21 cellular contexts compared by ENCODE assay signal in genomic region chr6:160299559-160299958, GRCh38. TPM values are rescaled to one million over a fixed set of nuclear protein-coding genes. Genes with fewer than 3 reads are reported as not detected.
A peak's percentile ranks its signal among the peaks of the same experiment; 100 is the strongest.
DNase-seq lines count a peak whose midpoint lies in the region; ATAC-seq, FAIRE-seq and TF ChIP-seq lines count a peak whose summit lies in the region.
"Had no signal": no experiment of that assay in that cellular context is flagged by ENCODE, and none has a peak within 500 bp of the region (broad histone marks: within the 10 kb centered on the region; RNA-seq: fewer than 3 reads in every experiment).

No MANE protein-coding gene starts in this region.

- no peaks in the 10 kb centered on the region for H3K36me3 ChIP-seq in colonic mucosa
- no peaks in the 10 kb centered on the region for H3K36me3 ChIP-seq in keratinocyte (ENCODE audit: control insufficient read depth in 2 of 2, extremely low read depth in 1 of 2, insufficient read depth in 2 of 2, low read length in 2 of 2)
- H3K36me3 ChIP-seq: BLaER1 had no signal

- H3K9me3 ChIP-seq in colonic mucosa, result no peaks in the 10 kb centered on the region
- peaks cover 2% of the 10 kb centered on the region for H3K9me3 ChIP-seq in keratinocyte (ENCODE audit: control insufficient read depth, low read depth, low read length)

- H2AFZ ChIP-seq in keratinocyte (ENCODE audit: control insufficient read depth, low read length), result no peak overlapping the region

- no peak for TF ChIP-seq CTCF in RWPE1 (conservative IDR thresholded peaks at IDR 0.05; ENCODE audit: low read depth)
- no peak for TF ChIP-seq CTCF in colonic mucosa (IDR thresholded peaks at IDR 0.05)
- no peak for TF ChIP-seq CTCF in keratinocyte (optimal IDR thresholded peaks at IDR 0.05 in 1 of 3, IDR thresholded peaks at IDR 0.05 in 1 of 3, conservative IDR thresholded peaks at IDR 0.05 in 1 of 3; ENCODE audit: extremely low read depth in 1 of 3, insufficient read depth in 2 of 3, low read length in 3 of 3)

- POLR2A ChIA-PET in RWPE1 (lab: Yijun Ruan, JAX; ENCODE audit: low non-redundant PET), result no interaction called here

- intact Hi-C loops in colonic mucosa (cut with DNase I), result loop anchor here (2.0 kb wide), 1 partner anchor 161 kb away; no protein-coding TSS in a partner anchor

- H3K9ac ChIP-seq in colonic mucosa (ENCODE audit: low read depth in 2 of 2, low read length in 2 of 2) (peak overlapping the region in 1 of 2 donors; percentile 9), keratinocyte (ENCODE audit: control insufficient read depth, extremely low read depth, insufficient read depth, low read length) (peak overlapping the region; percentile 14)
- H3K9ac ChIP-seq: BLaER1, KMS-11 had no signal

- no peaks in the 10 kb centered on the region for H3K9me1 ChIP-seq in keratinocyte (ENCODE audit: control insufficient read depth, extremely low read depth, insufficient read depth, low read length)

- FAIRE-seq in keratinocyte (lab: Jason Lieb, UNC), result no peak

- no peak for ATAC-seq in HG03354 (IDR thresholded peaks at IDR 0.05; ENCODE audit: poor library complexity, severe bottlenecking, unreplicated experiment)
- ATAC-seq: Panc1 had no signal

- dilution Hi-C loops in keratinocyte (cut with MboI; ENCODE audit: extremely low pct_ligation_motif_present, low sequenced_read_pairs), result no loop called here

- no peaks in the 10 kb centered on the region for H3K79me2 ChIP-seq in keratinocyte (ENCODE audit: control insufficient read depth, insufficient read depth, low read length)

- H3K27me3 ChIP-seq in colonic mucosa (no peaks in the 10 kb centered on the region), keratinocyte (ENCODE audit: control insufficient read depth, extremely low read depth, insufficient read depth, low read length) (no peaks in the 10 kb centered on the region)
- H3K27me3 ChIP-seq: BLaER1 had no signal

- no peaks in the 10 kb centered on the region for H3K4me1 ChIP-seq in colonic mucosa
- peaks cover 18% of the 10 kb centered on the region for H3K4me1 ChIP-seq in keratinocyte (ENCODE audit: control insufficient read depth, extremely low read depth, insufficient read depth, low read length)

- H3K4me2 ChIP-seq in keratinocyte (ENCODE audit: control insufficient read depth, extremely low read depth, insufficient read depth, low read depth, low read length), result peak overlapping the region; percentile 64
- H3K4me2 ChIP-seq: KMS-11 had no signal

- CTCF ChIA-PET in RWPE1 (lab: Yijun Ruan, JAX), result no interaction called here

- DNase-seq in RWPE1 (ENCODE audit: low spot score) (no peak), colonic mucosa (no peak), keratinocyte (ENCODE audit: low read depth, low spot score) (no peak), HPDE6-E6E7 (ENCODE audit: extremely low spot score) (no peak)
- DNase-seq in activated CD8-positive, alpha-beta memory T cell treated with anti-CD3 and anti-CD28 coated beads for 24 hours, result no peak
- DNase-seq in activated CD8-positive, alpha-beta memory T cell treated with anti-CD3 and anti-CD28 coated beads, Interleukin-2, amount 50 U/mL, for 48 hours, result no peak
- DNase-seq: CD4-positive, alpha-beta T cell; COR-L47; DMS 273 treated with DMSO at 0.1 percent for 48 hours; DMS79 treated with DMSO at 0.1 percent for 48 hours; NCI-H1105 treated with DMSO at 0.1 percent for 48 hours; NCI-H2029 treated with DMSO at 0.1 percent for 48 hours; NCI-H345; NCI-H774; NK-92 treated with Interleukin-12 subunit alpha and Interleukin-12 subunit beta, amount 100 ng/mL, for 24 hours; Right ventricle myocardium superior had no signal

- no peaks in the 10 kb centered on the region for H4K20me1 ChIP-seq in keratinocyte (ENCODE audit: control insufficient read depth, extremely low read depth, insufficient read depth, low read length)
- H4K20me1 ChIP-seq: BLaER1 had no signal

- H3K4me3 ChIP-seq in colonic mucosa, result no peak overlapping the region
- peak overlapping the region in 1 of 3 experiments; percentile 4 for H3K4me3 ChIP-seq in keratinocyte (ENCODE audit: control insufficient read depth in 2 of 3, extremely low read depth in 1 of 3, insufficient read depth in 2 of 3, low read depth in 1 of 3, low read length in 3 of 3)
- H3K4me3 ChIP-seq: BLaER1 had no signal

- H3K27ac ChIP-seq in RWPE1, result peak overlapping the region; percentile 90
- peak overlapping the region; percentile 80 for H3K27ac ChIP-seq in colonic mucosa
- H3K27ac ChIP-seq in keratinocyte (ENCODE audit: control insufficient read depth, insufficient read depth, low read length), result peak overlapping the region; percentile 38
- H3K27ac ChIP-seq: BLaER1, KMS-11 had no signal

RNA-seq across cellular contexts. Expression of gene SLC22A2, which starts 40.9 kb away (rescaled TPM):
- total RNA-seq in colonic mucosa, result not detected
- polyA plus RNA-seq in keratinocyte, result not detected in 3 replicates
- not detected for polyA plus RNA-seq in keratinocyte (2011; ENCODE audit: low read depth)
- not detected in 2 replicates for polyA plus RNA-seq in keratinocyte (2011; cell fraction: cytosol; rRNA removed)
- not detected in 2 replicates for polyA plus RNA-seq in keratinocyte (2011; cell fraction: nucleus; rRNA removed)
- 0.17 TPM in 1 of 2 replicates, not detected in the other for polyA plus RNA-seq in keratinocyte (2012; ENCODE audit: low replicate concordance)
- not detected in 3 replicates for polyA minus RNA-seq in keratinocyte
- not detected for polyA minus RNA-seq in keratinocyte (2011; cell fraction: cytosol; rRNA and poly(A)+ RNA removed)
- polyA minus RNA-seq in keratinocyte (2011; cell fraction: nucleus; rRNA and poly(A)+ RNA removed), result not detected in 2 replicates
- total RNA-seq: CD4-positive, alpha-beta T cell; Right ventricle myocardium superior; SK-MEL-5 had no signal

RNA-seq across cellular contexts. Expression of gene SLC22A3, which starts 48.6 kb away (rescaled TPM):
- 1 to 10 TPM; 2.1 to 2.5 TPM for total RNA-seq in colonic mucosa
- 1.8 to 3.1 TPM (median 1.9 TPM) in 3 replicates for polyA plus RNA-seq in keratinocyte
- polyA plus RNA-seq in keratinocyte (2011; ENCODE audit: low read depth), result 2.3 TPM
- polyA plus RNA-seq in keratinocyte (2011; cell fraction: cytosol; rRNA removed), result 1.3 and 1.8 TPM in 2 replicates
- polyA plus RNA-seq in keratinocyte (2011; cell fraction: nucleus; rRNA removed), result 6.6 and 7.0 TPM in 2 replicates
- 1.6 and 7.3 TPM in 2 replicates for polyA plus RNA-seq in keratinocyte (2012; ENCODE audit: low replicate concordance)
- polyA minus RNA-seq in keratinocyte, result 1.6 to 2.1 TPM (median 1.7 TPM) in 3 replicates
- polyA minus RNA-seq in keratinocyte (2011; cell fraction: cytosol; rRNA and poly(A)+ RNA removed), result 1.7 TPM
- 2.1 and 3.7 TPM in 2 replicates for polyA minus RNA-seq in keratinocyte (2011; cell fraction: nucleus; rRNA and poly(A)+ RNA removed)
- total RNA-seq: CD4-positive, alpha-beta T cell; SK-MEL-5 had no signal

Comparison
In these comparisons a context has a peak if more than half of its experiments do, and no peak if none do; other contexts are left out.
1. H3K27ac ChIP-seq: peak in every context shown above with its lines; median percentile 90 in RWPE1; 80 in colonic mucosa; 38 in keratinocyte.